12 cellular contexts compared by ENCODE assay signal in genomic region chr12:24499151-24500146, GRCh38.
DNase-seq lines count a peak whose midpoint lies in the region; ATAC-seq, FAIRE-seq and TF ChIP-seq lines count a peak whose summit lies in the region.
"Had no signal": no experiment of that assay in that cellular context is flagged by ENCODE, and none has a peak within 500 bp of the region (broad histone marks: within the 10 kb centered on the region; RNA-seq: fewer than 3 reads in every experiment).

No MANE protein-coding gene starts in this region.

- H3K27me3 Mint-ChIP-seq in progenitor cell of endocrine pancreas, result no peaks in the 10 kb centered on the region
- H3K27me3 Mint-ChIP-seq in activated T-cell treated with anti-CD3 and anti-CD28 coated beads, Interleukin-2, amount 50 U/mL, for 72 hours (ENCODE audit: low read depth), result no peaks in the 10 kb centered on the region

- H3K9me3 ChIP-seq in keratinocyte (ENCODE audit: control insufficient read depth, low read depth, low read length) (no peaks in the 10 kb centered on the region), thoracic aorta (no peaks in the 10 kb centered on the region)

- no peak for ATAC-seq in thoracic aorta (ENCODE audit: insufficient number of reproducible peaks, low FRiP score, low read depth)
- no peak for ATAC-seq in activated T-cell treated with anti-CD3 and anti-CD28 coated beads, Interleukin-2, amount 50 U/mL, for 72 hours (replicated peaks in 1 of 2)

- H2AFZ ChIP-seq in keratinocyte (ENCODE audit: control insufficient read depth, low read length), result no peak overlapping the region

- no peak for TF ChIP-seq CTCF in bronchial epithelial cell (IDR thresholded peaks at IDR 0.05; ENCODE audit: insufficient read depth, low read length, severe bottlenecking)
- no peak for TF ChIP-seq CTCF in keratinocyte (optimal IDR thresholded peaks at IDR 0.05 in 1 of 3, IDR thresholded peaks at IDR 0.05 in 1 of 3, conservative IDR thresholded peaks at IDR 0.05 in 1 of 3; ENCODE audit: extremely low read depth in 1 of 3, insufficient read depth in 2 of 3, low read length in 3 of 3)
- no peak for TF ChIP-seq CTCF in thoracic aorta (IDR thresholded peaks at IDR 0.05)
- TF ChIP-seq CTCF in progenitor cell of endocrine pancreas (IDR thresholded peaks at IDR 0.05; ENCODE audit: unreplicated experiment), result no peak

- H3K27me3 ChIP-seq in bronchial epithelial cell (ENCODE audit: control insufficient read depth, insufficient read depth, low read length) (no peaks in the 10 kb centered on the region), keratinocyte (ENCODE audit: control insufficient read depth, extremely low read depth, insufficient read depth, low read length) (no peaks in the 10 kb centered on the region), thoracic aorta (replicated peaks; ENCODE audit: insufficient read depth) (no peaks in the 10 kb centered on the region)
- H3K27me3 ChIP-seq: cardiac muscle cell had no signal

- H3K79me2 ChIP-seq in keratinocyte (ENCODE audit: control insufficient read depth, insufficient read depth, low read length), result no peaks in the 10 kb centered on the region

- dilution Hi-C loops in keratinocyte (cut with MboI; ENCODE audit: extremely low pct_ligation_motif_present, low sequenced_read_pairs), result no loop called here

- no peaks in the 10 kb centered on the region for H4K20me1 ChIP-seq in keratinocyte (ENCODE audit: control insufficient read depth, extremely low read depth, insufficient read depth, low read length)

- no peak for FAIRE-seq in bronchial epithelial cell (lab: Jason Lieb, UNC)
- peak; percentile 26 for FAIRE-seq in keratinocyte (lab: Jason Lieb, UNC)

- no peak overlapping the region for H3K27ac Mint-ChIP-seq in progenitor cell of endocrine pancreas
- H3K27ac Mint-ChIP-seq in activated T-cell treated with anti-CD3 and anti-CD28 coated beads, Interleukin-2, amount 50 U/mL, for 72 hours, result no peak overlapping the region

- peaks cover 4% of the 10 kb centered on the region for H3K9me3 Mint-ChIP-seq in progenitor cell of endocrine pancreas (ENCODE audit: low read depth)
- peaks cover 0 to 2% of the 10 kb centered on the region in 2 donors for H3K9me3 Mint-ChIP-seq in activated T-cell treated with anti-CD3 and anti-CD28 coated beads, Interleukin-2, amount 50 U/mL, for 72 hours

- DNase-seq in LoVo (ENCODE audit: low spot score), result peak; percentile 12
- DNase-seq in bronchial epithelial cell (ENCODE audit: low read depth), result peak; percentile 44
- no peak for DNase-seq in keratinocyte (ENCODE audit: low read depth, low spot score)
- no peak for DNase-seq in thoracic aorta (ENCODE audit: low spot score)
- no peak for DNase-seq in progenitor cell of endocrine pancreas (ENCODE audit: low spot score, unreplicated experiment)
- no peak for DNase-seq in NCI-H1930 (lab: John Stamatoyannopoulos, UW)
- DNase-seq in activated T-cell treated with anti-CD3 and anti-CD28 coated beads, Interleukin-2, amount 50 U/mL, for 72 hours, result no peak
- DNase-seq in AG20443 (ENCODE audit: low spot score), result no peak
- DNase-seq: DMS53, MM.1S, NCI-H748 treated with DMSO at 0.1 percent for 48 hours had no signal

- H3K4me2 ChIP-seq in keratinocyte (ENCODE audit: control insufficient read depth, extremely low read depth, insufficient read depth, low read depth, low read length), result peak overlapping the region; percentile 80

- H3K36me3 ChIP-seq in bronchial epithelial cell (ENCODE audit: control insufficient read depth, insufficient read depth, low read length) (no peaks in the 10 kb centered on the region), keratinocyte (ENCODE audit: control insufficient read depth in 2 of 2, extremely low read depth in 1 of 2, insufficient read depth in 2 of 2, low read length in 2 of 2) (no peaks in the 10 kb centered on the region), thoracic aorta (no peaks in the 10 kb centered on the region)
- H3K36me3 ChIP-seq: cardiac muscle cell had no signal

- peaks cover 31% of the 10 kb centered on the region for H3K4me1 ChIP-seq in keratinocyte (ENCODE audit: control insufficient read depth, extremely low read depth, insufficient read depth, low read length)
- H3K4me1 ChIP-seq in thoracic aorta (ENCODE audit: control insufficient read depth in 1 of 2, low read depth in 2 of 2), result peaks cover 15 to 37% of the 10 kb centered on the region in 2 donors

- no peak overlapping the region for H3K9ac ChIP-seq in keratinocyte (ENCODE audit: control insufficient read depth, extremely low read depth, insufficient read depth, low read length)

- no peak overlapping the region for H3K4me3 Mint-ChIP-seq in progenitor cell of endocrine pancreas (ENCODE audit: low read depth)
- H3K4me3 Mint-ChIP-seq in activated T-cell treated with anti-CD3 and anti-CD28 coated beads, Interleukin-2, amount 50 U/mL, for 72 hours, result no peak overlapping the region

- H3K27ac ChIP-seq in keratinocyte (ENCODE audit: control insufficient read depth, insufficient read depth, low read length), result peak overlapping the region; percentile 54
- peak overlapping the region; percentile 4 to 45 for H3K27ac ChIP-seq in thoracic aorta
- H3K27ac ChIP-seq: cardiac muscle cell had no signal

- H3K4me3 ChIP-seq in bronchial epithelial cell (ENCODE audit: low read depth, low read length) (no peak overlapping the region), keratinocyte (ENCODE audit: control insufficient read depth in 2 of 3, extremely low read depth in 1 of 3, insufficient read depth in 2 of 3, low read depth in 1 of 3, low read length in 3 of 3) (no peak overlapping the region), thoracic aorta (no peak overlapping the region)
- H3K4me3 ChIP-seq: cardiac muscle cell had no signal

- no peaks in the 10 kb centered on the region for H3K36me3 Mint-ChIP-seq in progenitor cell of endocrine pancreas (ENCODE audit: insufficient read depth)
- H3K36me3 Mint-ChIP-seq in activated T-cell treated with anti-CD3 and anti-CD28 coated beads, Interleukin-2, amount 50 U/mL, for 72 hours (ENCODE audit: insufficient read depth in 2 of 2), result no peaks in the 10 kb centered on the region

- no peaks in the 10 kb centered on the region for H3K9me1 ChIP-seq in keratinocyte (ENCODE audit: control insufficient read depth, extremely low read depth, insufficient read depth, low read length)

- H3K4me1 Mint-ChIP-seq in progenitor cell of endocrine pancreas (ENCODE audit: low read depth), result peaks cover 6% of the 10 kb centered on the region
- no peaks in the 10 kb centered on the region for H3K4me1 Mint-ChIP-seq in activated T-cell treated with anti-CD3 and anti-CD28 coated beads, Interleukin-2, amount 50 U/mL, for 72 hours (ENCODE audit: low read depth)

Comparison
In these comparisons a context has a peak if more than half of its experiments do, and no peak if none do; other contexts are left out.
1. DNase-seq: peak in LoVo (single experiment) and bronchial epithelial cell (single experiment); none in keratinocyte (single experiment), thoracic aorta (single experiment), progenitor cell of endocrine pancreas (single experiment), NCI-H1930 (0 of 2), activated T-cell treated with anti-CD3 and anti-CD28 coated beads, Interleukin-2, amount 50 U/mL, for 72 hours (0 of 2) and AG20443 (single experiment).